ENCODE assay signal across 8 cellular contexts in the genomic region with DNA sequence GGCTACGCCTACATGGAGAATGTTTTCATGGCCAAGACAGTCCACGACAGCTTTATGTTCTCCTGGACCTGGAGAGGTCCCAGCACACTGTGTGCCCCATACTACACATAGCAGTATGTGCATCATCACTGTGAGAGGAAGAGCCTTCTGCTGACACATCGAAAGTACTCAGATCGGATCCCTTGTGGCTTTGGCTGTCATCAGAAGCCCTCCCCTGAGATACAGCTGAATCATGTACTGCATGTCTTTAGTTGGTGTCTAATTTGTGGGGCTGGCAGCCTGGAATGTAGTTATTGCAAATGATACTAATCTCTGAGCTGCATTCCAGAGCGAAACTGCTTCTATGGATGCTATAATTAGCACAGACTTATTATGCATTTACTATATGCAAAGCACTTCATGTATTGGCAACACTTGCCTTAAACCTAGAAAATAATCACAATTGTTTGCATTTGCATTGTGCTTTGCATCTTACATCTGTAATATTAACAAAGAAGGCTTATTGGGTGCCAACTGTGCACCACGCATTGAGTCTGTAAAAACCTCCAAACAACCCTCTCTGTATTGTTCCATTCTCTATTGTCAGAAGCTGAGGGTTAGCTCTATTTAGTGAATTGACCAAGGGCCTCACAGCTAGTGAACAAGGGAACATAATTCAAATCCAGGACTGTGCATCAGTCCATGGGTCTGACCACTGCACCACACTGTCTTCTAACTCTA.
DNase-seq lines count a peak whose midpoint lies in the region; FAIRE-seq and TF ChIP-seq lines count a peak whose summit lies in the region.

No MANE protein-coding gene starts in this region.

- TF ChIP-seq CTCF in GM12864 (IDR thresholded peaks at IDR 0.05; ENCODE audit: low read depth, low read length, missing control alignments) (no peak), MM.1S (IDR thresholded peaks at IDR 0.05; ENCODE audit: low read length) (no peak), cardiac muscle cell (IDR thresholded peaks at IDR 0.05; ENCODE audit: low read depth, low read length) (no peak)

- peak overlapping the region; percentile 64; the same call in 1 of the 2 replicates for H3K9ac ChIP-seq in MM.1S (ENCODE audit: low read length)

- H3K27ac ChIP-seq in MM.1S (ENCODE audit: low read length) (peak overlapping the region; percentile 96), cardiac muscle cell (no peak overlapping the region)

- peak overlapping the region; percentile 75; the same call in 1 of the 2 replicates for H3K4me2 ChIP-seq in MM.1S (ENCODE audit: low read depth, low read length)

- H3K27me3 ChIP-seq in MM.1S (replicated peaks; ENCODE audit: insufficient read depth, low read length) (no peaks in the 10 kb centered on the region), cardiac muscle cell (no peaks in the 10 kb centered on the region)

- H3K4me1 ChIP-seq in MM.1S (ENCODE audit: low read length) = peaks cover 62% of the 10 kb centered on the region
- no peaks in the 10 kb centered on the region for H3K4me1 ChIP-seq in cardiac muscle cell (ENCODE audit: low read depth)

- no peak for TF ChIP-seq POLR2A in H54 (IDR thresholded peaks at IDR 0.05; ENCODE audit: low read depth, low read length)

- no peaks in the 10 kb centered on the region for H3K9me3 ChIP-seq in MM.1S (replicated peaks; ENCODE audit: insufficient read depth, low read length)
- H3K9me3 ChIP-seq in cardiac muscle cell (ENCODE audit: low read depth) = no peaks in the 10 kb centered on the region

- H3K36me3 ChIP-seq in MM.1S (replicated peaks; ENCODE audit: insufficient read depth, low read length) = no peaks in the 10 kb centered on the region
- no peaks in the 10 kb centered on the region for H3K36me3 ChIP-seq in cardiac muscle cell

- DNase-seq in GM12864 (ENCODE audit: low read depth) (peak; percentile 60), H54 (ENCODE audit: insufficient read length, low spot score) (peak; percentile 52), MM.1S (peak; percentile 97), cardiac muscle cell (ENCODE audit: low read depth in 1 of 2, low spot score in 1 of 2) (peak; percentile 19 to 88), COR-L47 (lab: John Stamatoyannopoulos, UW) (no peak), DMS 273 treated with DMSO at 0.1 percent for 48 hours (lab: John Stamatoyannopoulos, UW) (no peak)
- DNase-seq in activated T-cell treated with anti-CD3 and anti-CD28 coated beads, Interleukin-2, amount 50 U/mL, for 1 hour = peak; percentile 33
- peak; percentile 35 to 43 for DNase-seq in stimulated activated CD4-positive, alpha-beta T cell treated with anti-CD3 and anti-CD28 coated beads, Interleukin-2, amount 100 ng/mL, for 48 hours

- no peaks in the 10 kb centered on the region for H4K20me1 ChIP-seq in MM.1S (ENCODE audit: insufficient read depth, low read length)

- H3K79me2 ChIP-seq in MM.1S (ENCODE audit: low read length) = peaks cover 4% of the 10 kb centered on the region; the same call in 1 of the 2 replicates

- no peaks in the 10 kb centered on the region for H3K9me2 ChIP-seq in MM.1S (replicated peaks; ENCODE audit: insufficient read depth, low read length)

- H3K4me3 ChIP-seq in GM12864 (ENCODE audit: low read depth, low read length) (no peak overlapping the region), MM.1S (ENCODE audit: low read length) (no peak overlapping the region), cardiac muscle cell (no peak overlapping the region)

- peak; percentile 81 for FAIRE-seq in H54 (lab: Jason Lieb, UNC)

- H3F3A ChIP-seq in MM.1S (ENCODE audit: insufficient read depth, low read length) = peaks cover 42% of the 10 kb centered on the region

- H2AFZ ChIP-seq in MM.1S (ENCODE audit: low read length) = no peak overlapping the region

Comparison
In these comparisons a context has a peak if more than half of its experiments do, and no peak if none do; other contexts are left out.
1. DNase-seq: peak in GM12864 (single experiment), H54 (single experiment), MM.1S (single experiment), activated T-cell treated with anti-CD3 and anti-CD28 coated beads, Interleukin-2, amount 50 U/mL, for 1 hour (single experiment), cardiac muscle cell (2 of 2) and stimulated activated CD4-positive, alpha-beta T cell treated with anti-CD3 and anti-CD28 coated beads, Interleukin-2, amount 100 ng/mL, for 48 hours (2 of 2); none in COR-L47 (single experiment) and DMS 273 treated with DMSO at 0.1 percent for 48 hours (single experiment).